18 cellular contexts compared by ENCODE assay signal in the genomic region with DNA sequence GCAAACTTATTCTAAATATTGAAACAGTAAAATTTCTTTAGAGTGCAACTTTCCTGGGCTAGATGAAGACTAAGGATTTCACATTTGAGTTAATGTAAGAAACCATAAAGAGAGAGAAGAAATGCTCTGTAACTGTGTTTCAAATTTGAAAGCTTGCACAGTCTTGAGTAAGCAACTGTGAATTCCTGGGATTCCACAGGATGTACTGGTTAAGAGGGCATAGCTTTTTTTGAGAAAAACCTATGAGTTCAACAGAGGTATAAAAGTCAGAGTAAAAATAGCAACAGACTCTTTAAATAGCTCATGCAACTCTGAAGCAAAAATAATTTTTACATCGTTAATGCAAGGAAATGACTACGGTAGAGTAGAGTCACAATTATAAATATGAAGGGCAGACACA. TPM values are rescaled to one million over a fixed set of nuclear protein-coding genes. Genes with fewer than 3 reads are reported as not detected.
DNase-seq lines count a peak whose midpoint lies in the region; ATAC-seq, FAIRE-seq and TF ChIP-seq lines count a peak whose summit lies in the region.
"Had no signal": no experiment of that assay in that cellular context is flagged by ENCODE, and none has a peak within 500 bp of the region (broad histone marks: within the 10 kb centered on the region; RNA-seq: fewer than 3 reads in every experiment).

No MANE protein-coding gene starts in this region.

- FAIRE-seq in GM12891 (lab: Jason Lieb, UNC): no peak
- FAIRE-seq: HepG2, keratinocyte, TTC549 had no signal

- no peaks in the 10 kb centered on the region for H3K27me3 ChIP-seq in AG04450 (ENCODE audit: control insufficient read depth, insufficient read depth, low read length)
- H3K27me3 ChIP-seq in H7 (ENCODE audit: control insufficient read depth, insufficient read depth, low read length): no peaks in the 10 kb centered on the region

- no peaks in the 10 kb centered on the region for H3K36me3 ChIP-seq in H7 (replicated peaks; ENCODE audit: control insufficient read depth, insufficient read depth, low read length)

- H3K27me3 Mint-ChIP-seq in activated naive CD8-positive, alpha-beta T cell treated with anti-CD3 and anti-CD28 coated beads, Interleukin-2, amount 10 ng/mL, durations not matched to agents 7 days and 5 days: peaks cover 3% of the 10 kb centered on the region

- H3K9me3 ChIP-seq in AG04450 (ENCODE audit: control insufficient read depth, insufficient read depth, low read length): no peaks in the 10 kb centered on the region

- POLR2A ChIA-PET in AG04450 (lab: Yijun Ruan, JAX): interaction anchor here (0.9 kb wide), 1 partner anchor 16 kb away, joined by 3 read pairs; no protein-coding TSS in a partner anchor
- POLR2A ChIA-PET in activated naive CD8-positive, alpha-beta T cell treated with anti-CD3 and anti-CD28 coated beads, Interleukin-2, amount 10 ng/mL, durations not matched to agents 7 days and 5 days (lab: Charles Lee): no interaction called here

- H3K9me3 Mint-ChIP-seq in activated naive CD8-positive, alpha-beta T cell treated with anti-CD3 and anti-CD28 coated beads, Interleukin-2, amount 10 ng/mL, durations not matched to agents 7 days and 5 days: peaks cover 3% of the 10 kb centered on the region
- H3K9me3 Mint-ChIP-seq: neural crest cell had no signal

- peak; percentile 92 for ATAC-seq in activated naive CD8-positive, alpha-beta T cell treated with anti-CD3 and anti-CD28 coated beads, Interleukin-2, amount 10 ng/mL, durations not matched to agents 7 days and 5 days (ENCODE audit: low read depth)
- no peak for ATAC-seq in HG03095 (IDR thresholded peaks at IDR 0.05; ENCODE audit: unreplicated experiment)
- ATAC-seq: esophagus mucosa, HepG2 had no signal

- TF ChIP-seq CTCF in AG04450 (IDR thresholded peaks at IDR 0.05; ENCODE audit: low read depth, low read length): no peak

- H3K4me3 ChIP-seq in AG04450 (ENCODE audit: low read depth, low read length): no peak overlapping the region
- H3K4me3 ChIP-seq in H7 (ENCODE audit: insufficient read depth, low read depth, low read length): no peak overlapping the region

- CTCF ChIA-PET in AG04450 (lab: Charles Lee): interaction anchor here (1.0 kb wide), 1 partner anchor 61 kb away, joined by 3 read pairs; no protein-coding TSS in a partner anchor

- H3K4me3 Mint-ChIP-seq in activated naive CD8-positive, alpha-beta T cell treated with anti-CD3 and anti-CD28 coated beads, Interleukin-2, amount 10 ng/mL, durations not matched to agents 7 days and 5 days: peak overlapping the region; percentile 45
- H3K4me3 Mint-ChIP-seq: CD4-positive, CD25-positive, alpha-beta regulatory T cell; neural crest cell had no signal

- no peak overlapping the region for H3K27ac ChIP-seq in AG04450 (ENCODE audit: low read depth, low read length)

- no peak for TF ChIP-seq POLR2A in GM12891 (IDR thresholded peaks at IDR 0.05; ENCODE audit: low read depth, low read length)

- peak overlapping the region; percentile 14 for H3K27ac Mint-ChIP-seq in activated naive CD8-positive, alpha-beta T cell treated with anti-CD3 and anti-CD28 coated beads, Interleukin-2, amount 10 ng/mL, durations not matched to agents 7 days and 5 days
- H3K27ac Mint-ChIP-seq: CD4-positive, CD25-positive, alpha-beta regulatory T cell had no signal

- H3K36me3 Mint-ChIP-seq in activated naive CD8-positive, alpha-beta T cell treated with anti-CD3 and anti-CD28 coated beads, Interleukin-2, amount 10 ng/mL, durations not matched to agents 7 days and 5 days: peaks cover 3% of the 10 kb centered on the region
- H3K36me3 Mint-ChIP-seq: CD4-positive, CD25-positive, alpha-beta regulatory T cell had no signal

- peaks cover 18% of the 10 kb centered on the region for H3K4me1 Mint-ChIP-seq in activated naive CD8-positive, alpha-beta T cell treated with anti-CD3 and anti-CD28 coated beads, Interleukin-2, amount 10 ng/mL, durations not matched to agents 7 days and 5 days
- H3K4me1 Mint-ChIP-seq: neural crest cell had no signal

- DNase-seq in AG04450 (ENCODE audit: low read depth, low spot score): peak; percentile 34
- peak; percentile 54 for DNase-seq in HS-27A (ENCODE audit: low read depth)
- DNase-seq in activated naive CD8-positive, alpha-beta T cell treated with anti-CD3 and anti-CD28 coated beads, Interleukin-2, amount 10 ng/mL, durations not matched to agents 7 days and 5 days: no peak
- DNase-seq in iris pigment epithelial cell (ENCODE audit: low read depth): peak; percentile 83
- DNase-seq in H7: no peak
- DNase-seq in GM12891 (ENCODE audit: insufficient read length, low spot score): no peak
- no peak for DNase-seq in DMS79 (lab: John Stamatoyannopoulos, UW)
- DNase-seq: activated T-cell treated with anti-CD3 and anti-CD28 coated beads for 4 hours; central memory CD4-positive, alpha-beta T cell; NCI-H2107; stimulated activated CD4-positive, alpha-beta T cell treated with anti-CD3 and anti-CD28 coated beads, Interleukin-15, amount 100 ng/mL, for 24 hours had no signal

TF ChIP-seq in GM12891, 5 proteins besides CTCF, POLR2A, EP300 and RAD21:
- TF ChIP-seq POU2F2 (IDR thresholded peaks at IDR 0.05; ENCODE audit: low read depth, low read length) (no peak), POLR2AphosphoS5 (IDR thresholded peaks at IDR 0.05; ENCODE audit: low read depth, low read length) (no peak), PAX5 (IDR thresholded peaks at IDR 0.05; ENCODE audit: insufficient read depth, low read length, severe bottlenecking) (no peak), TAF1 (IDR thresholded peaks at IDR 0.05; ENCODE audit: low read depth, low read length) (no peak), SPI1 (IDR thresholded peaks at IDR 0.05; ENCODE audit: low read depth, low read length) (no peak)

RNA-seq across cellular contexts. Expression of a gene that starts 25.5 kb away (rescaled TPM):
- polyA plus RNA-seq in AG04450 (2011; rRNA removed): 37.0 and 47.4 TPM in 2 replicates
- polyA minus RNA-seq in AG04450 (2011; rRNA and poly(A)+ RNA removed): 36.5 and 48.6 TPM in 2 replicates
- total RNA-seq in activated naive CD8-positive, alpha-beta T cell treated with anti-CD3 and anti-CD28 coated beads, Interleukin-2, amount 10 ng/mL, durations not matched to agents 7 days and 5 days: 10 to 100 TPM; 43.7 to 46.5 TPM
- total RNA-seq in H7 (2014; rRNA removed; shearing (Covaris generic)): 41.3 and 60.6 TPM in 2 replicates
- polyA plus RNA-seq in GM12891 (2012; ENCODE audit: low read depth, missing spikeins): 42.3 TPM

Comparison
In these comparisons a context has a peak if more than half of its experiments do, and no peak if none do; other contexts are left out.
1. DNase-seq: peak in AG04450 (single experiment), HS-27A (single experiment) and iris pigment epithelial cell (single experiment); none in activated naive CD8-positive, alpha-beta T cell treated with anti-CD3 and anti-CD28 coated beads, Interleukin-2, amount 10 ng/mL, durations not matched to agents 7 days and 5 days (single experiment), H7 (single experiment), GM12891 (single experiment) and DMS79 (single experiment).